In genomic region chr12:24560867-24561266, GRCh38 we compare ENCODE assay signal across 8 cellular contexts.
DNase-seq lines count a peak whose midpoint lies in the region; ATAC-seq and TF ChIP-seq lines count a peak whose summit lies in the region.

No MANE protein-coding gene starts in this region.

- no peaks in the 10 kb centered on the region for H3F3A ChIP-seq in MM.1S (ENCODE audit: insufficient read depth, low read length)

- DNase-seq in AG10803 (ENCODE audit: low read depth), result no peak
- DNase-seq in MM.1S, result no peak
- DNase-seq in effector memory CD8-positive, alpha-beta T cell, result no peak
- peak; percentile 18 for DNase-seq in nephron progenitor cell
- no peak for DNase-seq in G401 (ENCODE audit: low spot score)
- DNase-seq in hepatic stellate cell (ENCODE audit: low spot score), result no peak
- no peak for DNase-seq in hippocampal formation (lab: John Stamatoyannopoulos, UW)

- H3K4me3 ChIP-seq in AG10803 (ENCODE audit: low read length) (peak overlapping the region; percentile 74; the same call in 1 of the 2 replicates), MM.1S (ENCODE audit: low read length) (peak overlapping the region; percentile 87; the same call in 1 of the 2 replicates)

- H3K9me3 ChIP-seq in MM.1S (replicated peaks; ENCODE audit: insufficient read depth, low read length), result no peaks in the 10 kb centered on the region

- no peak for ATAC-seq in effector memory CD8-positive, alpha-beta T cell (replicated peaks)
- no peak for ATAC-seq in HG02884 (IDR thresholded peaks at IDR 0.05; ENCODE audit: unreplicated experiment)

- no peak overlapping the region for H3K9ac ChIP-seq in MM.1S (ENCODE audit: low read length)

- peak overlapping the region; percentile 98 for H2AFZ ChIP-seq in MM.1S (ENCODE audit: low read length)

- peak overlapping the region; percentile 80 to 88 for H3K4me3 Mint-ChIP-seq in effector memory CD8-positive, alpha-beta T cell
- H3K4me3 Mint-ChIP-seq in nephron progenitor cell, result peak overlapping the region; percentile 95

- H3K9me3 Mint-ChIP-seq in effector memory CD8-positive, alpha-beta T cell, result no peaks in the 10 kb centered on the region
- peaks cover 3% of the 10 kb centered on the region for H3K9me3 Mint-ChIP-seq in nephron progenitor cell

- no peaks in the 10 kb centered on the region for H3K79me2 ChIP-seq in MM.1S (ENCODE audit: low read length)

- H3K27me3 ChIP-seq in MM.1S (replicated peaks; ENCODE audit: insufficient read depth, low read length), result no peaks in the 10 kb centered on the region

- no peaks in the 10 kb centered on the region for H3K36me3 Mint-ChIP-seq in effector memory CD8-positive, alpha-beta T cell (ENCODE audit: insufficient read depth)
- peaks cover 4% of the 10 kb centered on the region for H3K36me3 Mint-ChIP-seq in nephron progenitor cell (ENCODE audit: low read depth)

- no peaks in the 10 kb centered on the region for H3K36me3 ChIP-seq in MM.1S (replicated peaks; ENCODE audit: insufficient read depth, low read length)

- in situ Hi-C loops in G401 (cut with HindIII; ENCODE audit: low sequenced_read_pairs), result no loop called here

- H3K4me1 ChIP-seq in MM.1S (ENCODE audit: low read length), result no peaks in the 10 kb centered on the region

- no peaks in the 10 kb centered on the region for H3K9me2 ChIP-seq in MM.1S (replicated peaks; ENCODE audit: insufficient read depth, low read length)

- H3K4me1 Mint-ChIP-seq in effector memory CD8-positive, alpha-beta T cell (ENCODE audit: low read depth in 2 of 2), result peaks cover 15 to 17% of the 10 kb centered on the region in 2 donors
- peaks cover 43% of the 10 kb centered on the region for H3K4me1 Mint-ChIP-seq in nephron progenitor cell

- H3K27me3 Mint-ChIP-seq in effector memory CD8-positive, alpha-beta T cell, result peaks cover 82 to 90% of the 10 kb centered on the region in 2 donors
- H3K27me3 Mint-ChIP-seq in nephron progenitor cell (ENCODE audit: low read depth, poor library complexity), result peaks cover 10% of the 10 kb centered on the region

- peak overlapping the region; percentile 38; the same call in 1 of the 2 replicates for H3K4me2 ChIP-seq in MM.1S (ENCODE audit: low read depth, low read length)

- TF ChIP-seq CTCF in AG10803 (conservative IDR thresholded peaks at IDR 0.05; ENCODE audit: low read length) (no peak), MM.1S (IDR thresholded peaks at IDR 0.05; ENCODE audit: low read length) (no peak), nephron progenitor cell (IDR thresholded peaks at IDR 0.05) (no peak)

- H4K20me1 ChIP-seq in MM.1S (ENCODE audit: insufficient read depth, low read length), result no peaks in the 10 kb centered on the region

- no peak overlapping the region for H3K27ac Mint-ChIP-seq in effector memory CD8-positive, alpha-beta T cell
- H3K27ac Mint-ChIP-seq in nephron progenitor cell, result peak overlapping the region; percentile 93

- H3K27ac ChIP-seq in MM.1S (ENCODE audit: low read length), result no peak overlapping the region
